ENCODE assay signal across 2 cellular contexts in the genomic region with DNA sequence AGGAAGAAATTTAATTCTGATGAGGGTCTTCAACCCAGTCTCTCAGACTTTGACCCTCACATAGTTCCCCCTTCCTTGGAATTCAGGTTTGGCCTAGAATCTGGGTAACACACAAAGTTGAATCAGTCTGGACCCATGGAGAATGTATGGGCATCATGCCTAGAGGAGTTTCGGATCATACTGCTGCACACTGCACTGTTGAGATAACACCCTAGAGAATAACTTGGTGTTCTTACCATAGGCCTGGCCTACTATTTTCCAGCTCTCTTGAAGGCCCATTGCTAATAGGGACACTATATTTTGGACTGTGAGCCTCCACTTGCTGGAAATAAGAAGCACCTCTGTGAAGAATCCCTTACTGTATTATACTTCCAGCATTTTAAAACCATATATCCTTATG.
TF ChIP-seq lines count a peak whose summit lies in the region.

No MANE protein-coding gene starts in this region.

TF ChIP-seq in K562, 482 proteins besides CTCF, POLR2A, EP300 and RAD21 (continued from another document):
- no peak for TF ChIP-seq PML (IDR thresholded peaks at IDR 0.05; ENCODE audit: low read length)
- TF ChIP-seq, protein P1, sequence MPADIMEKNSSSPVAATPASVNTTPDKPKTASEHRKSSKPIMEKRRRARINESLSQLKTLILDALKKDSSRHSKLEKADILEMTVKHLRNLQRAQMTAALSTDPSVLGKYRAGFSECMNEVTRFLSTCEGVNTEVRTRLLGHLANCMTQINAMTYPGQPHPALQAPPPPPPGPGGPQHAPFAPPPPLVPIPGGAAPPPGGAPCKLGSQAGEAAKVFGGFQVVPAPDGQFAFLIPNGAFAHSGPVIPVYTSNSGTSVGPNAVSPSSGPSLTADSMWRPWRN (IDR thresholded peaks at IDR 0.05; ENCODE audit: low read depth), result no peak
- no peak for TF ChIP-seq ZSCAN32 (CRISPR knock-in tag; IDR thresholded peaks at IDR 0.05)

TF ChIP-seq in GM23338, 12 proteins besides CTCF, POLR2A, EP300 and RAD21 (continued from another document):
- TF ChIP-seq, protein P2, sequence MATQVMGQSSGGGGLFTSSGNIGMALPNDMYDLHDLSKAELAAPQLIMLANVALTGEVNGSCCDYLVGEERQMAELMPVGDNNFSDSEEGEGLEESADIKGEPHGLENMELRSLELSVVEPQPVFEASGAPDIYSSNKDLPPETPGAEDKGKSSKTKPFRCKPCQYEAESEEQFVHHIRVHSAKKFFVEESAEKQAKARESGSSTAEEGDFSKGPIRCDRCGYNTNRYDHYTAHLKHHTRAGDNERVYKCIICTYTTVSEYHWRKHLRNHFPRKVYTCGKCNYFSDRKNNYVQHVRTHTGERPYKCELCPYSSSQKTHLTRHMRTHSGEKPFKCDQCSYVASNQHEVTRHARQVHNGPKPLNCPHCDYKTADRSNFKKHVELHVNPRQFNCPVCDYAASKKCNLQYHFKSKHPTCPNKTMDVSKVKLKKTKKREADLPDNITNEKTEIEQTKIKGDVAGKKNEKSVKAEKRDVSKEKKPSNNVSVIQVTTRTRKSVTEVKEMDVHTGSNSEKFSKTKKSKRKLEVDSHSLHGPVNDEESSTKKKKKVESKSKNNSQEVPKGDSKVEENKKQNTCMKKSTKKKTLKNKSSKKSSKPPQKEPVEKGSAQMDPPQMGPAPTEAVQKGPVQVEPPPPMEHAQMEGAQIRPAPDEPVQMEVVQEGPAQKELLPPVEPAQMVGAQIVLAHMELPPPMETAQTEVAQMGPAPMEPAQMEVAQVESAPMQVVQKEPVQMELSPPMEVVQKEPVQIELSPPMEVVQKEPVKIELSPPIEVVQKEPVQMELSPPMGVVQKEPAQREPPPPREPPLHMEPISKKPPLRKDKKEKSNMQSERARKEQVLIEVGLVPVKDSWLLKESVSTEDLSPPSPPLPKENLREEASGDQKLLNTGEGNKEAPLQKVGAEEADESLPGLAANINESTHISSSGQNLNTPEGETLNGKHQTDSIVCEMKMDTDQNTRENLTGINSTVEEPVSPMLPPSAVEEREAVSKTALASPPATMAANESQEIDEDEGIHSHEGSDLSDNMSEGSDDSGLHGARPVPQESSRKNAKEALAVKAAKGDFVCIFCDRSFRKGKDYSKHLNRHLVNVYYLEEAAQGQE (IDR thresholded peaks at IDR 0.05; ENCODE audit: unreplicated experiment), result no peak
- TF ChIP-seq ZNF114 (CRISPR knock-in tag; IDR thresholded peaks at IDR 0.05) (no peak), POLR2AphosphoS5 (IDR thresholded peaks at IDR 0.05; ENCODE audit: low read depth) (no peak), JUNB (IDR thresholded peaks at IDR 0.05; ENCODE audit: unreplicated experiment) (no peak), EZH2phosphoT487 (IDR thresholded peaks at IDR 0.05; ENCODE audit: unreplicated experiment) (no peak), ZNF331 (CRISPR knock-in tag; IDR thresholded peaks at IDR 0.05; ENCODE audit: low read depth) (no peak), STAT1 (IDR thresholded peaks at IDR 0.05; ENCODE audit: unreplicated experiment) (no peak), EZH2 (IDR thresholded peaks at IDR 0.05; ENCODE audit: low read depth, unreplicated experiment) (no peak)
- TF ChIP-seq, protein P3, sequence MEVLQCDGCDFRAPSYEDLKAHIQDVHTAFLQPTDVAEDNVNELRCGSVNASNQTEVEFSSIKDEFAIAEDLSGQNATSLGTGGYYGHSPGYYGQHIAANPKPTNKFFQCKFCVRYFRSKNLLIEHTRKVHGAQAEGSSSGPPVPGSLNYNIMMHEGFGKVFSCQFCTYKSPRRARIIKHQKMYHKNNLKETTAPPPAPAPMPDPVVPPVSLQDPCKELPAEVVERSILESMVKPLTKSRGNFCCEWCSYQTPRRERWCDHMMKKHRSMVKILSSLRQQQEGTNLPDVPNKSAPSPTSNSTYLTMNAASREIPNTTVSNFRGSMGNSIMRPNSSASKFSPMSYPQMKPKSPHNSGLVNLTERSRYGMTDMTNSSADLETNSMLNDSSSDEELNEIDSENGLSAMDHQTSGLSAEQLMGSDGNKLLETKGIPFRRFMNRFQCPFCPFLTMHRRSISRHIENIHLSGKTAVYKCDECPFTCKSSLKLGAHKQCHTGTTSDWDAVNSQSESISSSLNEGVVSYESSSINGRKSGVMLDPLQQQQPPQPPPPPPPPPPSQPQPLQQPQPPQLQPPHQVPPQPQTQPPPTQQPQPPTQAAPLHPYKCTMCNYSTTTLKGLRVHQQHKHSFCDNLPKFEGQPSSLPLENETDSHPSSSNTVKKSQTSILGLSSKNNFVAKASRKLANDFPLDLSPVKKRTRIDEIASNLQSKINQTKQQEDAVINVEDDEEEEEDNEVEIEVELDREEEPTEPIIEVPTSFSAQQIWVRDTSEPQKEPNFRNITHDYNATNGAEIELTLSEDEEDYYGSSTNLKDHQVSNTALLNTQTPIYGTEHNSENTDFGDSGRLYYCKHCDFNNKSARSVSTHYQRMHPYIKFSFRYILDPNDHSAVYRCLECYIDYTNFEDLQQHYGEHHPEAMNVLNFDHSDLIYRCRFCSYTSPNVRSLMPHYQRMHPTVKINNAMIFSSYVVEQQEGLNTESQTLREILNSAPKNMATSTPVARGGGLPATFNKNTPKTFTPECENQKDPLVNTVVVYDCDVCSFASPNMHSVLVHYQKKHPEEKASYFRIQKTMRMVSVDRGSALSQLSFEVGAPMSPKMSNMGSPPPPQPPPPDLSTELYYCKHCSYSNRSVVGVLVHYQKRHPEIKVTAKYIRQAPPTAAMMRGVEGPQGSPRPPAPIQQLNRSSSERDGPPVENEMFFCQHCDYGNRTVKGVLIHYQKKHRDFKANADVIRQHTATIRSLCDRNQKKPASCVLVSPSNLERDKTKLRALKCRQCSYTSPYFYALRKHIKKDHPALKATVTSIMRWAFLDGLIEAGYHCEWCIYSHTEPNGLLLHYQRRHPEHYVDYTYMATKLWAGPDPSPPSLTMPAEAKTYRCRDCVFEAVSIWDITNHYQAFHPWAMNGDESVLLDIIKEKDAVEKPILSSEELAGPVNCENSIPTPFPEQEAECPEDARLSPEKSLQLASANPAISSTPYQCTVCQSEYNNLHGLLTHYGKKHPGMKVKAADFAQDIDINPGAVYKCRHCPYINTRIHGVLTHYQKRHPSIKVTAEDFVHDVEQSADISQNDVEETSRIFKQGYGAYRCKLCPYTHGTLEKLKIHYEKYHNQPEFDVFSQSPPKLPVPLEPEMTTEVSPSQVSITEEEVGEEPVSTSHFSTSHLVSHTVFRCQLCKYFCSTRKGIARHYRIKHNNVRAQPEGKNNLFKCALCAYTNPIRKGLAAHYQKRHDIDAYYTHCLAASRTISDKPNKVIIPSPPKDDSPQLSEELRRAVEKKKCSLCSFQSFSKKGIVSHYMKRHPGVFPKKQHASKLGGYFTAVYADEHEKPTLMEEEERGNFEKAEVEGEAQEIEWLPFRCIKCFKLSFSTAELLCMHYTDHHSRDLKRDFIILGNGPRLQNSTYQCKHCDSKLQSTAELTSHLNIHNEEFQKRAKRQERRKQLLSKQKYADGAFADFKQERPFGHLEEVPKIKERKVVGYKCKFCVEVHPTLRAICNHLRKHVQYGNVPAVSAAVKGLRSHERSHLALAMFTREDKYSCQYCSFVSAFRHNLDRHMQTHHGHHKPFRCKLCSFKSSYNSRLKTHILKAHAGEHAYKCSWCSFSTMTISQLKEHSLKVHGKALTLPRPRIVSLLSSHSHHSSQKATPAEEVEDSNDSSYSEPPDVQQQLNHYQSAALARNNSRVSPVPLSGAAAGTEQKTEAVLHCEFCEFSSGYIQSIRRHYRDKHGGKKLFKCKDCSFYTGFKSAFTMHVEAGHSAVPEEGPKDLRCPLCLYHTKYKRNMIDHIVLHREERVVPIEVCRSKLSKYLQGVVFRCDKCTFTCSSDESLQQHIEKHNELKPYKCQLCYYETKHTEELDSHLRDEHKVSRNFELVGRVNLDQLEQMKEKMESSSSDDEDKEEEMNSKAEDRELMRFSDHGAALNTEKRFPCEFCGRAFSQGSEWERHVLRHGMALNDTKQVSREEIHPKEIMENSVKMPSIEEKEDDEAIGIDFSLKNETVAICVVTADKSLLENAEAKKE (CRISPR knock-in tag; IDR thresholded peaks at IDR 0.05), result no peak
